ENCODE assay signal across 1 cellular context in the genomic region with DNA sequence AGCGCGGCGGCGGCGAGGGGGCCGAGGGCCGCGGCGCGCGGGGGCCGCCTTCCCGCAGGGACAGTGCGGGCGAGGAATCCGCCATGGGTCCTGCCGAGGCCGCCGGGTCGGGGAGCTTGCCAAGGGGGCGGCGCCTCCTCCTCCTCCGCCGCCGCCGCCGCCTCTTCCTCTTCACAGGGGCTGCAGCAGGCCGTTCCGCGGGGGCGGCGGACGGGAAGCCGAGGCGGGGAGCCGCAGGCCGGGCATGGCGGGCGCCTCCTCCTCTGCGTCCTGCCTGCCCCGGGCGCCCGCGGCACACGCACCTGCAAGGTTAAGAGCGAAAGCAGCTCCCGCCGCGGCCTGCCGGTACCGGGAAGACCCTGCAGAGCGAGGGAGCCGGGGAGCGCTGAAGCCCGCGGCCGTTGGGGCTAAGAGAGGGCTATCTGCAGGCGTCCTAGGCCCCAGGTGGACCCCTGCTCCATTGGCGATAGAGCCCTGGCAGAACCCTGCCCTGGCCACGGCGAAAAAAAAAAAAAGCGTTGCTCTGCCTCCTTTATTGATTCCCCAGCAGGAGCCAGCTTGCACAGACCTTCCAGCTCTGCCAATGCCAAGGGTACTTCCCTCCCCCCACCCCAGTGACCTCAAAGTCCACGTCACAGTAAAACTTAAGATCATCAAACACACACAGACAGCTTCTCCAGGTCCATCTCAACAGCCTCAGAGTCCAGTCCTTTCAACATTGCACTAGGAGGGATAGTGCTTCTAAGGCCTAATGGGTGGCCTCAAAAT.
TF ChIP-seq lines count a peak whose summit lies in the region.

A gene with protein sequence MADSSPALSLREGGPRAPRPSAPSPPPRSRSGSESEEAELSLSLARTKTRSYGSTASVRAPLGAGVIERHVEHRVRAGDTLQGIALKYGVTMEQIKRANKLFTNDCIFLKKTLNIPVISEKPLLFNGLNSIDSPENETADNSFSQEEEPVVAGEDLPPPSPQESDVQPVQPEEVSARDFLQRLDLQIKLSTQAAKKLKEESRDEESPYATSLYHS (minus strand): TSS at position 118 of the 768 bp plus-strand sequence. CDS start 33 bp downstream, at position 85.

TF ChIP-seq in K562, 482 proteins besides CTCF, POLR2A, EP300 and RAD21 (continued from another document and continues in another):
- TF ChIP-seq, protein P1, sequence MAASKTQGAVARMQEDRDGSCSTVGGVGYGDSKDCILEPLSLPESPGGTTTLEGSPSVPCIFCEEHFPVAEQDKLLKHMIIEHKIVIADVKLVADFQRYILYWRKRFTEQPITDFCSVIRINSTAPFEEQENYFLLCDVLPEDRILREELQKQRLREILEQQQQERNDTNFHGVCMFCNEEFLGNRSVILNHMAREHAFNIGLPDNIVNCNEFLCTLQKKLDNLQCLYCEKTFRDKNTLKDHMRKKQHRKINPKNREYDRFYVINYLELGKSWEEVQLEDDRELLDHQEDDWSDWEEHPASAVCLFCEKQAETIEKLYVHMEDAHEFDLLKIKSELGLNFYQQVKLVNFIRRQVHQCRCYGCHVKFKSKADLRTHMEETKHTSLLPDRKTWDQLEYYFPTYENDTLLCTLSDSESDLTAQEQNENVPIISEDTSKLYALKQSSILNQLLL (CRISPR knock-in tag; IDR thresholded peaks at IDR 0.05; ENCODE audit: borderline replicate concordance): no peak
- TF ChIP-seq HSF4 (CRISPR knock-in tag; IDR thresholded peaks at IDR 0.05; ENCODE audit: borderline replicate concordance) (no peak), POLR2G (IDR thresholded peaks at IDR 0.05; ENCODE audit: low read depth, low read length) (peak; percentile 82), RAD51 (IDR thresholded peaks at IDR 0.05; ENCODE audit: borderline replicate concordance, low read depth) (no peak), DPF2 (IDR thresholded peaks at IDR 0.05) (no peak), CREB1 (IDR thresholded peaks at IDR 0.05) (peak; percentile 72), CREB1 (CRISPR knock-in tag; IDR thresholded peaks at IDR 0.05) (no peak), ZKSCAN8 (CRISPR knock-in tag; IDR thresholded peaks at IDR 0.05) (no peak), KAT7 (CRISPR knock-in tag; IDR thresholded peaks at IDR 0.05; ENCODE audit: borderline replicate concordance) (0 out of 2 replicates have a peak, but pooled peaks have one; percentile 30), NR3C1 (CRISPR knock-in tag; IDR thresholded peaks at IDR 0.05) (no peak), CCNT2 (IDR thresholded peaks at IDR 0.05; ENCODE audit: borderline replicate concordance, extremely low read depth, insufficient read length, low read depth, low read length) (no peak), RBM14 (IDR thresholded peaks at IDR 0.05; ENCODE audit: borderline replicate concordance, insufficient read depth, low read depth, low read length) (no peak), TAL1 (IDR thresholded peaks at IDR 0.05) (no peak), SMAD4 (CRISPR knock-in tag; conservative IDR thresholded peaks at IDR 0.05) (0 out of 2 replicates have a peak, but pooled peaks have one; percentile 52), NFIC (IDR thresholded peaks at IDR 0.05) (peak; percentile 47; the same call in 1 of the 2 replicates), TAF9B (IDR thresholded peaks at IDR 0.05; ENCODE audit: partially characterized antibody) (no peak), ZEB2 (IDR thresholded peaks at IDR 0.05) (no peak), HNRNPLL (IDR thresholded peaks at IDR 0.05; ENCODE audit: low read depth, low read length, poor library complexity, severe bottlenecking) (no peak), CXXC5 (CRISPR knock-in tag; IDR thresholded peaks at IDR 0.05) (peak; percentile 67; the same call in 1 of the 2 replicates), SREBF1 (IDR thresholded peaks at IDR 0.05; ENCODE audit: borderline replicate concordance, low read depth, low read length) (no peak), FOXJ2 (tag; IDR thresholded peaks at IDR 0.05) (no peak), RBM34 (IDR thresholded peaks at IDR 0.05; ENCODE audit: borderline replicate concordance, insufficient read depth, low read length) (0 out of 2 replicates have a peak, but pooled peaks have one; percentile 57), ERF (CRISPR knock-in tag; IDR thresholded peaks at IDR 0.05) (0 out of 2 replicates have a peak, but pooled peaks have one; percentile 53), SIRT6 (IDR thresholded peaks at IDR 0.05; ENCODE audit: low read depth, low read length) (no peak), ZKSCAN3 (CRISPR knock-in tag; IDR thresholded peaks at IDR 0.05) (no peak), ZNF551 (CRISPR knock-in tag; IDR thresholded peaks at IDR 0.05) (no peak), NCOA6 (IDR thresholded peaks at IDR 0.05) (no peak), NEUROD1 (IDR thresholded peaks at IDR 0.05; ENCODE audit: borderline replicate concordance, low read depth, low read length, partially characterized antibody) (no peak), ZNF143 (CRISPR knock-in tag; IDR thresholded peaks at IDR 0.05) (no peak)
- TF ChIP-seq, protein P2, sequence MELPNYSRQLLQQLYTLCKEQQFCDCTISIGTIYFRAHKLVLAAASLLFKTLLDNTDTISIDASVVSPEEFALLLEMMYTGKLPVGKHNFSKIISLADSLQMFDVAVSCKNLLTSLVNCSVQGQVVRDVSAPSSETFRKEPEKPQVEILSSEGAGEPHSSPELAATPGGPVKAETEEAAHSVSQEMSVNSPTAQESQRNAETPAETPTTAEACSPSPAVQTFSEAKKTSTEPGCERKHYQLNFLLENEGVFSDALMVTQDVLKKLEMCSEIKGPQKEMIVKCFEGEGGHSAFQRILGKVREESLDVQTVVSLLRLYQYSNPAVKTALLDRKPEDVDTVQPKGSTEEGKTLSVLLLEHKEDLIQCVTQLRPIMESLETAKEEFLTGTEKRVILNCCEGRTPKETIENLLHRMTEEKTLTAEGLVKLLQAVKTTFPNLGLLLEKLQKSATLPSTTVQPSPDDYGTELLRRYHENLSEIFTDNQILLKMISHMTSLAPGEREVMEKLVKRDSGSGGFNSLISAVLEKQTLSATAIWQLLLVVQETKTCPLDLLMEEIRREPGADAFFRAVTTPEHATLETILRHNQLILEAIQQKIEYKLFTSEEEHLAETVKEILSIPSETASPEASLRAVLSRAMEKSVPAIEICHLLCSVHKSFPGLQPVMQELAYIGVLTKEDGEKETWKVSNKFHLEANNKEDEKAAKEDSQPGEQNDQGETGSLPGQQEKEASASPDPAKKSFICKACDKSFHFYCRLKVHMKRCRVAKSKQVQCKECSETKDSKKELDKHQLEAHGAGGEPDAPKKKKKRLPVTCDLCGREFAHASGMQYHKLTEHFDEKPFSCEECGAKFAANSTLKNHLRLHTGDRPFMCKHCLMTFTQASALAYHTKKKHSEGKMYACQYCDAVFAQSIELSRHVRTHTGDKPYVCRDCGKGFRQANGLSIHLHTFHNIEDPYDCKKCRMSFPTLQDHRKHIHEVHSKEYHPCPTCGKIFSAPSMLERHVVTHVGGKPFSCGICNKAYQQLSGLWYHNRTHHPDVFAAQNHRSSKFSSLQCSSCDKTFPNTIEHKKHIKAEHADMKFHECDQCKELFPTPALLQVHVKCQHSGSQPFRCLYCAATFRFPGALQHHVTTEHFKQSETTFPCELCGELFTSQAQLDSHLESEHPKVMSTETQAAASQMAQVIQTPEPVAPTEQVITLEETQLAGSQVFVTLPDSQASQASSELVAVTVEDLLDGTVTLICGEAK (IDR thresholded peaks at IDR 0.05): no peak
- TF ChIP-seq, protein P2 (CRISPR knock-in tag; IDR thresholded peaks at IDR 0.05): no peak
- TF ChIP-seq, protein P3, sequence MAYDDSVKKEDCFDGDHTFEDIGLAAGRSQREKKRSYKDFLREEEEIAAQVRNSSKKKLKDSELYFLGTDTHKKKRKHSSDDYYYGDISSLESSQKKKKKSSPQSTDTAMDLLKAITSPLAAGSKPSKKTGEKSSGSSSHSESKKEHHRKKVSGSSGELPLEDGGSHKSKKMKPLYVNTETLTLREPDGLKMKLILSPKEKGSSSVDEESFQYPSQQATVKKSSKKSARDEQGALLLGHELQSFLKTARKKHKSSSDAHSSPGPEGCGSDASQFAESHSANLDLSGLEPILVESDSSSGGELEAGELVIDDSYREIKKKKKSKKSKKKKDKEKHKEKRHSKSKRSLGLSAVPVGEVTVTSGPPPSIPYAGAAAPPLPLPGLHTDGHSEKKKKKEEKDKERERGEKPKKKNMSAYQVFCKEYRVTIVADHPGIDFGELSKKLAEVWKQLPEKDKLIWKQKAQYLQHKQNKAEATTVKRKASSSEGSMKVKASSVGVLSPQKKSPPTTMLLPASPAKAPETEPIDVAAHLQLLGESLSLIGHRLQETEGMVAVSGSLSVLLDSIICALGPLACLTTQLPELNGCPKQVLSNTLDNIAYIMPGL (CRISPR knock-in tag; IDR thresholded peaks at IDR 0.05): 0 out of 2 replicates have a peak, but pooled peaks have one; percentile 24
- TF ChIP-seq, protein P4, sequence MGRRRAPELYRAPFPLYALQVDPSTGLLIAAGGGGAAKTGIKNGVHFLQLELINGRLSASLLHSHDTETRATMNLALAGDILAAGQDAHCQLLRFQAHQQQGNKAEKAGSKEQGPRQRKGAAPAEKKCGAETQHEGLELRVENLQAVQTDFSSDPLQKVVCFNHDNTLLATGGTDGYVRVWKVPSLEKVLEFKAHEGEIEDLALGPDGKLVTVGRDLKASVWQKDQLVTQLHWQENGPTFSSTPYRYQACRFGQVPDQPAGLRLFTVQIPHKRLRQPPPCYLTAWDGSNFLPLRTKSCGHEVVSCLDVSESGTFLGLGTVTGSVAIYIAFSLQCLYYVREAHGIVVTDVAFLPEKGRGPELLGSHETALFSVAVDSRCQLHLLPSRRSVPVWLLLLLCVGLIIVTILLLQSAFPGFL (CRISPR knock-in tag; IDR thresholded peaks at IDR 0.05): no peak
- TF ChIP-seq, protein P5, sequence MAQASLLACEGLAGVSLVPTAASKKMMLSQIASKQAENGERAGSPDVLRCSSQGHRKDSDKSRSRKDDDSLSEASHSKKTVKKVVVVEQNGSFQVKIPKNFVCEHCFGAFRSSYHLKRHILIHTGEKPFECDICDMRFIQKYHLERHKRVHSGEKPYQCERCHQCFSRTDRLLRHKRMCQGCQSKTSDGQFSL (CRISPR knock-in tag; IDR thresholded peaks at IDR 0.05): no peak
- TF ChIP-seq, protein P5 (tag; IDR thresholded peaks at IDR 0.05): no peak
- TF ChIP-seq, protein P6, sequence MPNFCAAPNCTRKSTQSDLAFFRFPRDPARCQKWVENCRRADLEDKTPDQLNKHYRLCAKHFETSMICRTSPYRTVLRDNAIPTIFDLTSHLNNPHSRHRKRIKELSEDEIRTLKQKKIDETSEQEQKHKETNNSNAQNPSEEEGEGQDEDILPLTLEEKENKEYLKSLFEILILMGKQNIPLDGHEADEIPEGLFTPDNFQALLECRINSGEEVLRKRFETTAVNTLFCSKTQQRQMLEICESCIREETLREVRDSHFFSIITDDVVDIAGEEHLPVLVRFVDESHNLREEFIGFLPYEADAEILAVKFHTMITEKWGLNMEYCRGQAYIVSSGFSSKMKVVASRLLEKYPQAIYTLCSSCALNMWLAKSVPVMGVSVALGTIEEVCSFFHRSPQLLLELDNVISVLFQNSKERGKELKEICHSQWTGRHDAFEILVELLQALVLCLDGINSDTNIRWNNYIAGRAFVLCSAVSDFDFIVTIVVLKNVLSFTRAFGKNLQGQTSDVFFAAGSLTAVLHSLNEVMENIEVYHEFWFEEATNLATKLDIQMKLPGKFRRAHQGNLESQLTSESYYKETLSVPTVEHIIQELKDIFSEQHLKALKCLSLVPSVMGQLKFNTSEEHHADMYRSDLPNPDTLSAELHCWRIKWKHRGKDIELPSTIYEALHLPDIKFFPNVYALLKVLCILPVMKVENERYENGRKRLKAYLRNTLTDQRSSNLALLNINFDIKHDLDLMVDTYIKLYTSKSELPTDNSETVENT (CRISPR knock-in tag; IDR thresholded peaks at IDR 0.05): peak; percentile 61; the same call in 1 of the 2 replicates
- TF ChIP-seq, protein P7, sequence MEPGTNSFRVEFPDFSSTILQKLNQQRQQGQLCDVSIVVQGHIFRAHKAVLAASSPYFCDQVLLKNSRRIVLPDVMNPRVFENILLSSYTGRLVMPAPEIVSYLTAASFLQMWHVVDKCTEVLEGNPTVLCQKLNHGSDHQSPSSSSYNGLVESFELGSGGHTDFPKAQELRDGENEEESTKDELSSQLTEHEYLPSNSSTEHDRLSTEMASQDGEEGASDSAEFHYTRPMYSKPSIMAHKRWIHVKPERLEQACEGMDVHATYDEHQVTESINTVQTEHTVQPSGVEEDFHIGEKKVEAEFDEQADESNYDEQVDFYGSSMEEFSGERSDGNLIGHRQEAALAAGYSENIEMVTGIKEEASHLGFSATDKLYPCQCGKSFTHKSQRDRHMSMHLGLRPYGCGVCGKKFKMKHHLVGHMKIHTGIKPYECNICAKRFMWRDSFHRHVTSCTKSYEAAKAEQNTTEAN (CRISPR knock-in tag; IDR thresholded peaks at IDR 0.05): no peak
- TF ChIP-seq, protein P8, sequence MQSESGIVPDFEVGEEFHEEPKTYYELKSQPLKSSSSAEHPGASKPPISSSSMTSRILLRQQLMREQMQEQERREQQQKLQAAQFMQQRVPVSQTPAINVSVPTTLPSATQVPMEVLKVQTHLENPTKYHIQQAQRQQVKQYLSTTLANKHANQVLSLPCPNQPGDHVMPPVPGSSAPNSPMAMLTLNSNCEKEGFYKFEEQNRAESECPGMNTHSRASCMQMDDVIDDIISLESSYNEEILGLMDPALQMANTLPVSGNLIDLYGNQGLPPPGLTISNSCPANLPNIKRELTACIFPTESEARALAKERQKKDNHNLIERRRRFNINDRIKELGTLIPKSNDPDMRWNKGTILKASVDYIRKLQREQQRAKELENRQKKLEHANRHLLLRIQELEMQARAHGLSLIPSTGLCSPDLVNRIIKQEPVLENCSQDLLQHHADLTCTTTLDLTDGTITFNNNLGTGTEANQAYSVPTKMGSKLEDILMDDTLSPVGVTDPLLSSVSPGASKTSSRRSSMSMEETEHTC (IDR thresholded peaks at IDR 0.05): no peak
